Comparison of ENCODE assay signal across 1 cellular context in genomic region chr20:4720121-4720976, GRCh38.
TF ChIP-seq lines count a peak whose summit lies in the region.

No MANE protein-coding gene starts in this region.

TF ChIP-seq in HepG2, 621 proteins besides CTCF, POLR2A, EP300 and RAD21 (continued from another document and continues in another):
- TF ChIP-seq AFF4 (CRISPR knock-in tag; IDR thresholded peaks at IDR 0.05) (no peak), RBM22 (optimal IDR thresholded peaks at IDR 0.05; ENCODE audit: low read length) (no peak), KLF13 (CRISPR knock-in tag; IDR thresholded peaks at IDR 0.05) (no peak), BCLAF1 (IDR thresholded peaks at IDR 0.05) (no peak), ZNF34 (CRISPR knock-in tag; IDR thresholded peaks at IDR 0.05; ENCODE audit: borderline replicate concordance) (no peak), ZNF407 (CRISPR knock-in tag; IDR thresholded peaks at IDR 0.05; ENCODE audit: not compliant biosample characterization) (peak; percentile 69), SOX13 (IDR thresholded peaks at IDR 0.05) (peak; percentile 92), SOX13 (CRISPR knock-in tag; conservative IDR thresholded peaks at IDR 0.05 in 1 of 2, IDR thresholded peaks at IDR 0.05 in 1 of 2) (peak in 1 of 2 experiments; percentile 97; a peak in 2 of 4 replicates), ZBTB33 (CRISPR knock-in tag; IDR thresholded peaks at IDR 0.05) (0 out of 2 replicates have a peak, but pooled peaks have one; percentile 12), MIXL1 (CRISPR knock-in tag; IDR thresholded peaks at IDR 0.05) (peak; percentile 33; the same call in 1 of the 2 replicates), ZNF878 (CRISPR knock-in tag; IDR thresholded peaks at IDR 0.05) (0 out of 2 replicates have a peak, but pooled peaks have one; percentile 7), ZFP82 (CRISPR knock-in tag; IDR thresholded peaks at IDR 0.05; ENCODE audit: borderline replicate concordance) (no peak), FOXK1 (CRISPR knock-in tag; IDR thresholded peaks at IDR 0.05; ENCODE audit: borderline replicate concordance, low read depth) (peak; percentile 36; the same call in 1 of the 2 replicates), CCDC6 (CRISPR knock-in tag; IDR thresholded peaks at IDR 0.05) (no peak), KAT7 (CRISPR knock-in tag; IDR thresholded peaks at IDR 0.05; ENCODE audit: borderline replicate concordance) (no peak), ZNF33A (CRISPR knock-in tag; IDR thresholded peaks at IDR 0.05; ENCODE audit: borderline replicate concordance) (no peak), MAZ (IDR thresholded peaks at IDR 0.05; ENCODE audit: borderline replicate concordance, low read depth, low read length) (peak; percentile 55), MAZ (CRISPR knock-in tag; IDR thresholded peaks at IDR 0.05; ENCODE audit: low read depth) (no peak), ZNF747 (CRISPR knock-in tag; IDR thresholded peaks at IDR 0.05; ENCODE audit: borderline replicate concordance) (no peak), SMC3 (IDR thresholded peaks at IDR 0.05; ENCODE audit: low read length) (peak; percentile 99), ZNF382 (CRISPR knock-in tag; IDR thresholded peaks at IDR 0.05; ENCODE audit: borderline replicate concordance) (no peak), ZNF883 (CRISPR knock-in tag; IDR thresholded peaks at IDR 0.05; ENCODE audit: not compliant biosample characterization) (peak; percentile 83), CREB1 (IDR thresholded peaks at IDR 0.05) (peak; percentile 41; the same call in 1 of the 2 replicates), CREB1 (CRISPR knock-in tag; IDR thresholded peaks at IDR 0.05) (peak; percentile 75), ZNF850 (CRISPR knock-in tag; conservative IDR thresholded peaks at IDR 0.05) (no peak), SETDB1 (CRISPR knock-in tag; IDR thresholded peaks at IDR 0.05; ENCODE audit: borderline replicate concordance) (no peak), BCL3 (CRISPR knock-in tag; IDR thresholded peaks at IDR 0.05) (0 out of 2 replicates have a peak, but pooled peaks have one; percentile 42), NFYB (CRISPR knock-in tag; IDR thresholded peaks at IDR 0.05) (no peak), BRD4 (CRISPR knock-in tag; IDR thresholded peaks at IDR 0.05) (no peak), HNRNPLL (IDR thresholded peaks at IDR 0.05; ENCODE audit: low read depth, low read length, poor library complexity, severe bottlenecking) (peak; percentile 21), MTF1 (CRISPR knock-in tag; IDR thresholded peaks at IDR 0.05) (no peak), ZNF569 (CRISPR knock-in tag; IDR thresholded peaks at IDR 0.05; ENCODE audit: borderline replicate concordance) (no peak), PCBP2 (optimal IDR thresholded peaks at IDR 0.05; ENCODE audit: low read depth, low read length, poor library complexity, severe bottlenecking) (no peak), ZBTB26 (CRISPR knock-in tag; IDR thresholded peaks at IDR 0.05; ENCODE audit: borderline replicate concordance) (no peak), TCF7 (IDR thresholded peaks at IDR 0.05; ENCODE audit: low read depth) (no peak), MYPOP (CRISPR knock-in tag; IDR thresholded peaks at IDR 0.05) (no peak), ZNF121 (CRISPR knock-in tag; IDR thresholded peaks at IDR 0.05) (no peak), ZNF879 (CRISPR knock-in tag; IDR thresholded peaks at IDR 0.05) (no peak), ZSCAN20 (CRISPR knock-in tag; IDR thresholded peaks at IDR 0.05; ENCODE audit: borderline replicate concordance) (no peak), RXRA (CRISPR knock-in tag; IDR thresholded peaks at IDR 0.05) (peak; percentile 64; the same call in 1 of the 2 replicates), ZNF138 (CRISPR knock-in tag; IDR thresholded peaks at IDR 0.05; ENCODE audit: low read depth) (no peak), FOXK2 (IDR thresholded peaks at IDR 0.05) (0 out of 2 replicates have a peak, but pooled peaks have one; percentile 41), CEBPG (CRISPR knock-in tag; IDR thresholded peaks at IDR 0.05) (peak; percentile 62; the same call in 1 of the 2 replicates), PAWR (CRISPR knock-in tag; IDR thresholded peaks at IDR 0.05; ENCODE audit: borderline replicate concordance) (no peak)
